In genomic region chr11:67058506-67058905, GRCh38 we compare ENCODE assay signal across 22 cellular contexts. TPM values are rescaled to one million over a fixed set of nuclear protein-coding genes. Genes with fewer than 3 reads are reported as not detected.
DNase-seq lines count a peak whose midpoint lies in the region; ATAC-seq, FAIRE-seq and TF ChIP-seq lines count a peak whose summit lies in the region.
"Had no signal": no experiment of that assay in that cellular context is flagged by ENCODE, and none has a peak within 500 bp of the region (broad histone marks: within the 10 kb centered on the region; RNA-seq: fewer than 3 reads in every experiment).

No MANE protein-coding gene starts in this region.

- no peak overlapping the region for H3K23ac ChIP-seq in H1 (ENCODE audit: insufficient read length)

- no peaks in the 10 kb centered on the region for H3K36me3 ChIP-seq in left ventricle myocardium inferior
- H3K36me3 ChIP-seq in H1 (ENCODE audit: control insufficient read depth in 2 of 4, insufficient read depth in 4 of 4, low read length in 3 of 4): no peaks in the 10 kb centered on the region
- H3K36me3 ChIP-seq in effector memory CD4-positive, alpha-beta T cell (ENCODE audit: control insufficient read depth, insufficient read depth, low read length): no peaks in the 10 kb centered on the region
- H3K36me3 ChIP-seq: BLaER1 treated with 17β-estradiol and CSF1 and Interleukin-3, amounts not matched to agents 10 nM and 100 nM had no signal

- H2AK5ac ChIP-seq in H1 (ENCODE audit: low read depth, low read length): 0 out of 2 replicates have a peak overlapping the region, but pooled peaks have one; percentile 45

- intact Hi-C loops in left ventricle myocardium inferior (cut with micrococcal nuclease): no loop called here
- intact Hi-C loops in Right ventricle myocardium inferior (cut with DNase I): no loop called here

- no peak overlapping the region for H2BK5ac ChIP-seq in H1 (ENCODE audit: low read depth, low read length)

- H3K27me3 Mint-ChIP-seq in mesothelial cell of epicardium (ENCODE audit: low read depth): no peaks in the 10 kb centered on the region

- H3K27me3 ChIP-seq in left ventricle myocardium inferior (ENCODE audit: low read depth) (peaks cover 15% of the 10 kb centered on the region), H1 (replicated peaks in 1 of 4; ENCODE audit: control insufficient read depth in 3 of 4, extremely low read depth in 1 of 4, insufficient read depth in 3 of 4, low read length in 3 of 4) (peaks cover 0 to 13% (median 6%) of the 10 kb centered on the region in 4 experiments; a peak in 5 of 7 replicates)
- H3K27me3 ChIP-seq in effector memory CD4-positive, alpha-beta T cell (replicated peaks; ENCODE audit: control insufficient read depth, insufficient read depth, low read length, poor library complexity, severe bottlenecking): no peaks in the 10 kb centered on the region
- H3K27me3 ChIP-seq: BLaER1 treated with 17β-estradiol and CSF1 and Interleukin-3, amounts not matched to agents 10 nM and 100 nM had no signal

- TF ChIP-seq CTCF in left ventricle myocardium inferior (IDR thresholded peaks at IDR 0.05; ENCODE audit: borderline replicate concordance) (no peak), H1 (IDR thresholded peaks at IDR 0.05; ENCODE audit: control extremely low read depth in 1 of 3, insufficient read depth in 1 of 3, low read depth in 1 of 3, low read length in 3 of 3) (no peak), mesothelial cell of epicardium (IDR thresholded peaks at IDR 0.05; ENCODE audit: unreplicated experiment) (no peak)

- H3K23me2 ChIP-seq in H1 (ENCODE audit: low read depth, low read length): peaks cover 6% of the 10 kb centered on the region; the same call in 1 of the 2 replicates

- H3K79me1 ChIP-seq in H1 (ENCODE audit: low read depth, low read length): no peaks in the 10 kb centered on the region

- H3K18ac ChIP-seq in H1 (ENCODE audit: extremely low read depth, low read length): no peak overlapping the region

- no peak overlapping the region for H3K9ac ChIP-seq in H1 (replicated peaks in 1 of 4; ENCODE audit: extremely low read depth in 1 of 4, low read depth in 3 of 4, low read length in 3 of 4)
- H3K9ac ChIP-seq: BLaER1 treated with 17β-estradiol and CSF1 and Interleukin-3, amounts not matched to agents 10 nM and 100 nM; KMS-11 had no signal

- H2BK15ac ChIP-seq in H1 (ENCODE audit: low read length): no peak overlapping the region

- no peaks in the 10 kb centered on the region for H3K9me3 ChIP-seq in left ventricle myocardium inferior (replicated peaks)
- H3K9me3 ChIP-seq in H1 (ENCODE audit: insufficient read depth in 2 of 2, low read depth in 1 of 2, low read length in 1 of 2): no peaks in the 10 kb centered on the region
- H3K9me3 ChIP-seq in effector memory CD4-positive, alpha-beta T cell (ENCODE audit: control insufficient read depth, low read length): no peaks in the 10 kb centered on the region
- H3K9me3 ChIP-seq: BLaER1 treated with 17β-estradiol and CSF1 and Interleukin-3, amounts not matched to agents 10 nM and 100 nM had no signal

- no peaks in the 10 kb centered on the region for H3K9me3 Mint-ChIP-seq in mesothelial cell of epicardium
- H3K9me3 Mint-ChIP-seq: CD4-positive, alpha-beta memory T cell had no signal

- WGBS in H1 (ENCODE audit: extremely low coverage in 1 of 2, insufficient coverage in 1 of 2, insufficient read length in 1 of 2, insufficient replicate concordance in 2 of 2, low coverage in 1 of 2, low lambda C conversion rate in 2 of 2, missing lambda C conversion rate in 1 of 2), 2 experiments: 89% methylated on average over 8 of the region's 8 CpGs; no CpG with 5 or more reads in 1 of the 2 experiments

- no peak for ATAC-seq in Right ventricle myocardium inferior

- no peaks in the 10 kb centered on the region for H3K79me2 ChIP-seq in H1 (ENCODE audit: control insufficient read depth in 1 of 2, insufficient read depth in 2 of 2, low read length in 2 of 2)

- no peak for TF ChIP-seq EP300 in H1 (IDR thresholded peaks at IDR 0.05; ENCODE audit: borderline replicate concordance in 1 of 2, low read depth in 2 of 2, low read length in 2 of 2)

- peak overlapping the region; percentile 89 for H3K27ac ChIP-seq in left ventricle myocardium inferior (replicated peaks)
- no peak overlapping the region for H3K27ac ChIP-seq in H1 (ENCODE audit: low read depth, low read length)
- no peak overlapping the region for H3K27ac ChIP-seq in effector memory CD4-positive, alpha-beta T cell (ENCODE audit: insufficient read depth, low read length, poor library complexity, severe bottlenecking)
- H3K27ac ChIP-seq: BLaER1 treated with 17β-estradiol and CSF1 and Interleukin-3, amounts not matched to agents 10 nM and 100 nM; KMS-11 had no signal

- H3K4ac ChIP-seq in H1 (replicated peaks; ENCODE audit: insufficient read length, low read depth, low read length): no peak overlapping the region

- no peak for TF ChIP-seq POLR2A in H1 (IDR thresholded peaks at IDR 0.05; ENCODE audit: control extremely low read depth in 1 of 2, low read depth in 2 of 2, low read length in 2 of 2)

- H2BK20ac ChIP-seq in H1 (ENCODE audit: low read length): no peak overlapping the region

- H4K91ac ChIP-seq in H1 (replicated peaks; ENCODE audit: insufficient read length, low read length): no peak overlapping the region

- H3K27ac Mint-ChIP-seq in mesothelial cell of epicardium: no peak overlapping the region
- H3K27ac Mint-ChIP-seq: CD4-positive, alpha-beta memory T cell had no signal

- H2BK12ac ChIP-seq in H1 (ENCODE audit: low read depth, low read length): no peak overlapping the region

- H3K4me2 ChIP-seq in H1 (ENCODE audit: insufficient read depth in 1 of 2, low read depth in 2 of 2, low read length in 2 of 2): no peak overlapping the region
- H3K4me2 ChIP-seq: BLaER1 treated with 17β-estradiol and CSF1 and Interleukin-3, amounts not matched to agents 10 nM and 100 nM; KMS-11 had no signal

- H3K4me1 ChIP-seq in left ventricle myocardium inferior (peaks cover 70% of the 10 kb centered on the region), H1 (replicated peaks in 1 of 4; ENCODE audit: control insufficient read depth in 3 of 4, insufficient read depth in 4 of 4, low read length in 3 of 4) (peaks cover 4 to 25% (median 15%) of the 10 kb centered on the region in 4 experiments)
- peaks cover 10% of the 10 kb centered on the region for H3K4me1 ChIP-seq in effector memory CD4-positive, alpha-beta T cell (ENCODE audit: control insufficient read depth, insufficient read depth, low read length, poor library complexity, severe bottlenecking)

- FAIRE-seq in H1 (lab: Jason Lieb, UNC): no peak
- FAIRE-seq: RCC 7860 had no signal

- POLR2A ChIA-PET in H1 (lab: Charles Lee; ENCODE audit: partially characterized antibody): interaction anchor here (0.7 kb wide), 1 partner anchor 12 kb away, joined by 3 read pairs; no protein-coding TSS in a partner anchor

- no peak for TF ChIP-seq RAD21 in H1 (IDR thresholded peaks at IDR 0.05 in 1 of 2, conservative IDR thresholded peaks at IDR 0.05 in 1 of 2; ENCODE audit: low read depth in 2 of 2, low read length in 2 of 2)

- H2AFZ ChIP-seq in H1 (ENCODE audit: low read length): no peak overlapping the region

- H4K20me1 ChIP-seq in H1 (replicated peaks in 1 of 2; ENCODE audit: control insufficient read depth in 1 of 2, insufficient read depth in 2 of 2, low read length in 2 of 2): no peaks in the 10 kb centered on the region
- H4K20me1 ChIP-seq: BLaER1 treated with 17β-estradiol and CSF1 and Interleukin-3, amounts not matched to agents 10 nM and 100 nM had no signal

- H3K4me3 Mint-ChIP-seq in mesothelial cell of epicardium: peak overlapping the region; percentile 5

- H3K36me3 Mint-ChIP-seq in mesothelial cell of epicardium: no peaks in the 10 kb centered on the region
- H3K36me3 Mint-ChIP-seq: CD4-positive, alpha-beta memory T cell had no signal

- no peak overlapping the region for H3K56ac ChIP-seq in H1 (replicated peaks; ENCODE audit: insufficient read length, low read depth, low read length)

- H2BK120ac ChIP-seq in H1 (replicated peaks; ENCODE audit: low read depth, low read length): no peak overlapping the region

- DNase-seq in left ventricle myocardium inferior (no peak), Right ventricle myocardium inferior (ENCODE audit: missing footprints) (no peak), H1 (ENCODE audit: low read depth in 1 of 2, low spot score in 2 of 2) (no peak), mesothelial cell of epicardium (ENCODE audit: low spot score in 2 of 2, unreplicated experiment in 2 of 2) (no peak), midbrain (lab: John Stamatoyannopoulos, UW) (no peak), NCI-H1048 (lab: John Stamatoyannopoulos, UW) (no peak)
- no peak for DNase-seq in effector memory CD4-positive, alpha-beta T cell
- DNase-seq: 8988T; CD4-positive, alpha-beta memory T cell; GDM1; IMR-90; MV-4-11; NCI-H1694; NCI-H2081; NCI-H2171 treated with DMSO at 0.1 percent for 48 hours; NCI-H524 treated with DMSO at 0.1 percent for 48 hours; NCI-H82; SHP77 had no signal

- CTCF ChIA-PET in H1 (lab: Charles Lee; ENCODE audit: partially characterized antibody): no interaction called here

- peak overlapping the region; percentile 75 for H3K4me3 ChIP-seq in left ventricle myocardium inferior
- H3K4me3 ChIP-seq in H1 (ENCODE audit: extremely low read depth in 1 of 4, insufficient read depth in 2 of 4, low read depth in 3 of 4, low read length in 4 of 4): no peak overlapping the region
- no peak overlapping the region for H3K4me3 ChIP-seq in effector memory CD4-positive, alpha-beta T cell (ENCODE audit: insufficient read depth, low read depth, low read length, poor library complexity, severe bottlenecking)
- H3K4me3 ChIP-seq: BLaER1 treated with 17β-estradiol and CSF1 and Interleukin-3, amounts not matched to agents 10 nM and 100 nM had no signal

- no peak overlapping the region for H4K5ac ChIP-seq in H1 (ENCODE audit: insufficient read length, low read depth, low read length)

- H4K8ac ChIP-seq in H1 (ENCODE audit: extremely low read depth, insufficient read depth, low read length): no peak overlapping the region

- no peak overlapping the region for H3K14ac ChIP-seq in H1 (ENCODE audit: insufficient read length)

- H3K4me1 Mint-ChIP-seq in mesothelial cell of epicardium: peaks cover 24% of the 10 kb centered on the region

RNA-seq across cellular contexts. Expression of gene RHOD, which starts 1.9 kb away (rescaled TPM):
- total RNA-seq in left ventricle myocardium inferior: 49.5 TPM
- 62.5 TPM for total RNA-seq in Right ventricle myocardium inferior
- 10.5 and 12.1 TPM in 2 replicates for total RNA-seq in H1 (2021; fragmentation: NEBNext Ultra II Directional; extraction: Animal tissue kit (Norgen Biotek cat#: 25700))
- polyA plus RNA-seq in H1 (2011; rRNA removed): 17.6 and 23.7 TPM in 2 replicates
- 19.2 TPM for polyA plus RNA-seq in H1 (2011; cell fraction: cytosol; rRNA removed)
- 14.9 TPM for polyA plus RNA-seq in H1 (2011; cell fraction: nucleus; rRNA removed)
- 5.0 to 14.1 TPM (median 11.5 TPM) in 4 replicates for polyA plus RNA-seq in H1 (2012, experiment 1 of 2)
- 9.3 TPM for polyA plus RNA-seq in H1 (2012, experiment 2 of 2)
- polyA plus RNA-seq in H1 (2013, experiment 1 of 2): 9.9 TPM
- polyA plus RNA-seq in H1 (2013, experiment 2 of 2): 10.5 TPM
- polyA minus RNA-seq in H1 (2011; rRNA and poly(A)+ RNA removed): 3.1 and 3.4 TPM in 2 replicates
- polyA minus RNA-seq in H1 (2011; cell fraction: cytosol; rRNA and poly(A)+ RNA removed): 5.1 TPM
- 3.1 TPM for polyA minus RNA-seq in H1 (2011; cell fraction: nucleus; rRNA and poly(A)+ RNA removed)
- 19.1 to 20.7 TPM (median 19.5 TPM) in 3 replicates for total RNA-seq in mesothelial cell of epicardium
- total RNA-seq: H4 had no signal

RNA-seq across cellular contexts. Expression of gene SYT12, which starts 35.6 kb away (rescaled TPM):
- total RNA-seq in left ventricle myocardium inferior: 0.05 TPM
- 0.32 TPM for total RNA-seq in Right ventricle myocardium inferior
- 2.8 and 3.3 TPM in 2 replicates for total RNA-seq in H1 (2021; fragmentation: NEBNext Ultra II Directional; extraction: Animal tissue kit (Norgen Biotek cat#: 25700))
- 1.4 and 1.9 TPM in 2 replicates for polyA plus RNA-seq in H1 (2011; rRNA removed)
- polyA plus RNA-seq in H1 (2011; cell fraction: cytosol; rRNA removed): 2.3 TPM
- polyA plus RNA-seq in H1 (2011; cell fraction: nucleus; rRNA removed): 3.6 TPM
- 1.5 to 3.5 TPM (median 2.3 TPM) in 4 replicates for polyA plus RNA-seq in H1 (2012, experiment 1 of 2)
- 1.3 TPM for polyA plus RNA-seq in H1 (2012, experiment 2 of 2)
- polyA plus RNA-seq in H1 (2013, experiment 1 of 2): 1.9 TPM
- 1.7 TPM for polyA plus RNA-seq in H1 (2013, experiment 2 of 2)
- polyA minus RNA-seq in H1 (2011; rRNA and poly(A)+ RNA removed): 1.7 and 2.9 TPM in 2 replicates
- polyA minus RNA-seq in H1 (2011; cell fraction: cytosol; rRNA and poly(A)+ RNA removed): 2.6 TPM
- 3.4 TPM for polyA minus RNA-seq in H1 (2011; cell fraction: nucleus; rRNA and poly(A)+ RNA removed)
- 0.24 to 0.40 TPM (median 0.34 TPM) in 3 replicates for total RNA-seq in mesothelial cell of epicardium
- total RNA-seq: CD4-positive, alpha-beta memory T cell; H4 had no signal
- polyA plus RNA-seq: CD4-positive, alpha-beta memory T cell had no signal
